Comparison of ENCODE assay signal across 12 cellular contexts in the genomic region with DNA sequence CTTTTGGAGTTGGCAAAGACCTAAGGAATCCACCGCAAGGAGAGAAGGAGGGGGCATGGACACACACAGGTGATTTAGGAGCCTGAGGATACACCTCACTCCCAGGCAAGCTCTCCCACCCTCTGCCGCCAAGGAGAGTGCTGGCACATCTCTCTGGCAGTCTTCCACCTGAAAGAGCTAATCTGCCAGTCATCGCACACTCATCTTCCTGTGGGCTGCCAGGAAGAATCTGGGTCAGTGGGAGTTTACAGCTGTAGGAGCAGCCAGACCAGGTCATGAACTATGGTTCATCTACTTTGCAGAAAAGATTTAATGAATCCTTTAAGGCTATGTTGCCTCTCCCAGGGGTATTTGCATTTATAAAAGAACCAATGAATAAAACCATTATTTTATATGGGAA.
DNase-seq lines count a peak whose midpoint lies in the region; ATAC-seq, FAIRE-seq and TF ChIP-seq lines count a peak whose summit lies in the region.
"Had no signal": no experiment of that assay in that cellular context is flagged by ENCODE, and none has a peak within 500 bp of the region (broad histone marks: within the 10 kb centered on the region; RNA-seq: fewer than 3 reads in every experiment).

No MANE protein-coding gene starts in this region.

- H3K9ac ChIP-seq in mammary epithelial cell (ENCODE audit: insufficient read depth, low read length) (no peak overlapping the region), mesenchymal stem cell (ENCODE audit: low read length) (no peak overlapping the region)

- H3K27me3 ChIP-seq in mammary epithelial cell (ENCODE audit: insufficient read depth, low read length) (no peaks in the 10 kb centered on the region), mesenchymal stem cell (ENCODE audit: control insufficient read depth in 1 of 2, insufficient read depth in 1 of 2, low read length in 2 of 2) (no peaks in the 10 kb centered on the region)

- H3K27me3 Mint-ChIP-seq in activated T-cell treated with anti-CD3 and anti-CD28 coated beads, Interleukin-2, amount 50 U/mL, for 72 hours (ENCODE audit: low read depth) = no peaks in the 10 kb centered on the region

- in situ Hi-C loops in mammary epithelial cell (cut with MboI; ENCODE audit: low sequenced_read_pairs in 2 of 2) = no loop called here

- POLR2A ChIA-PET in A549 (lab: Yijun Ruan, JAX) = no interaction called here

- no peaks in the 10 kb centered on the region for H3K9me3 Mint-ChIP-seq in activated T-cell treated with anti-CD3 and anti-CD28 coated beads, Interleukin-2, amount 50 U/mL, for 72 hours
- H3K9me3 Mint-ChIP-seq: activated T-cell treated with anti-CD3 and anti-CD28 coated beads, Interleukin-2, amount 50 U/mL, for 24 hours; CD14-positive monocyte; stimulated activated naive B cell treated with anti-CD40 and anti-IgM and Interleukin-4, amounts not matched to agents 10 μg/mL and 1 μg/mL and 100 μg/mL, for 72 hours had no signal

- peak overlapping the region; percentile 88 for H2BK120ac ChIP-seq in mesenchymal stem cell (ENCODE audit: low read depth, low read length)

- no peak overlapping the region for H3K4me3 Mint-ChIP-seq in activated T-cell treated with anti-CD3 and anti-CD28 coated beads, Interleukin-2, amount 50 U/mL, for 72 hours
- H3K4me3 Mint-ChIP-seq: activated T-cell treated with anti-CD3 and anti-CD28 coated beads, Interleukin-2, amount 50 U/mL, for 24 hours; CD14-positive monocyte; stimulated activated naive B cell treated with anti-CD40 and anti-IgM and Interleukin-4, amounts not matched to agents 10 μg/mL and 1 μg/mL and 100 μg/mL, for 72 hours had no signal

- dilution Hi-C loops in mammary epithelial cell (cut with HindIII; ENCODE audit: low sequenced_read_pairs) = no loop called here

- peak overlapping the region; percentile 67 for H2AK5ac ChIP-seq in mesenchymal stem cell (ENCODE audit: low read length, severe bottlenecking)

- H2AFZ ChIP-seq in mammary epithelial cell (ENCODE audit: low read depth, low read length) (no peak overlapping the region), mesenchymal stem cell (ENCODE audit: low read depth, low read length) (no peak overlapping the region)

- FAIRE-seq in A549 (lab: Jason Lieb, UNC) = no peak

- H3K9me3 ChIP-seq in A549 = no peaks in the 10 kb centered on the region
- H3K9me3 ChIP-seq in mammary epithelial cell (replicated peaks; ENCODE audit: insufficient read depth, low read length) = no peaks in the 10 kb centered on the region
- H3K9me3 ChIP-seq in mesenchymal stem cell (ENCODE audit: control insufficient read depth, low read length) = peaks cover 8% of the 10 kb centered on the region

- peak overlapping the region; percentile 91 to 93 for H2BK12ac ChIP-seq in mesenchymal stem cell (ENCODE audit: low read length in 2 of 2)

- H3K18ac ChIP-seq in mesenchymal stem cell (ENCODE audit: low read depth in 1 of 2, low read length in 2 of 2) = peak overlapping the region; percentile 23 to 40

- CTCF ChIA-PET in A549 (lab: Yijun Ruan, JAX) = interaction anchor here (1.1 to 7.7 kb wide), 14 partner anchors 9 to 307 kb away, joined by 3 to 76 read pairs (median 6); partner anchors contain the start of gene TSC22D2
- CTCF ChIA-PET in mammary epithelial cell (lab: Charles Lee; ENCODE audit: low non-redundant PET) = interaction anchor here (0.6 to 2.1 kb wide), 3 partner anchors 172 to 270 kb away, joined by 5 to 8 read pairs (median 7); no protein-coding TSS in a partner anchor

- H4K8ac ChIP-seq in mesenchymal stem cell (ENCODE audit: low read length) = peak overlapping the region; percentile 33

- 68% methylated on average over 3 of the region's 3 CpGs for WGBS in A549 (ENCODE audit: missing lambda C conversion rate)
- WGBS in mammary epithelial cell (ENCODE audit: low coverage, missing lambda C conversion rate) = 3% methylated on average over 3 of the region's 3 CpGs
- 81% methylated on average over 2 of the region's 3 CpGs for WGBS in mesenchymal stem cell

- TF ChIP-seq POLR2A in A549 (IDR thresholded peaks at IDR 0.05; ENCODE audit: low read length) = no peak

- H3K36me3 Mint-ChIP-seq in activated T-cell treated with anti-CD3 and anti-CD28 coated beads, Interleukin-2, amount 50 U/mL, for 72 hours (ENCODE audit: insufficient read depth in 2 of 2) = no peaks in the 10 kb centered on the region
- H3K36me3 Mint-ChIP-seq: CD14-positive monocyte; stimulated activated naive B cell treated with anti-CD40 and anti-IgM and Interleukin-4, amounts not matched to agents 10 μg/mL and 1 μg/mL and 100 μg/mL, for 72 hours had no signal

- H3K4me1 ChIP-seq in A549 = peaks cover 6% of the 10 kb centered on the region; the same call in 1 of the 3 replicates
- peaks cover 50% of the 10 kb centered on the region for H3K4me1 ChIP-seq in mammary epithelial cell (ENCODE audit: insufficient read depth, low read length)
- peaks cover 9% of the 10 kb centered on the region for H3K4me1 ChIP-seq in mesenchymal stem cell (ENCODE audit: control insufficient read depth, insufficient read depth, low read depth, low read length)

- TF ChIP-seq CTCF in A549 (IDR thresholded peaks at IDR 0.05) (no peak), mammary epithelial cell (conservative IDR thresholded peaks at IDR 0.05 in 1 of 2, IDR thresholded peaks at IDR 0.05 in 1 of 2; ENCODE audit: extremely low read depth in 1 of 2, insufficient read depth in 1 of 2, low read depth in 1 of 2, low read length in 2 of 2) (no peak)

- H3K23ac ChIP-seq in mesenchymal stem cell (ENCODE audit: low read length in 2 of 2) = no peak overlapping the region

- H3K4me2 ChIP-seq in A549 = no peak overlapping the region
- H3K4me2 ChIP-seq in mammary epithelial cell (ENCODE audit: insufficient read depth, low read depth, low read length) = peak overlapping the region; percentile 71
- H3K4me2 ChIP-seq in mesenchymal stem cell (ENCODE audit: low read length, poor library complexity, severe bottlenecking) = no peak overlapping the region

- no peaks in the 10 kb centered on the region for H3K4me1 Mint-ChIP-seq in activated T-cell treated with anti-CD3 and anti-CD28 coated beads, Interleukin-2, amount 50 U/mL, for 72 hours (ENCODE audit: low read depth)

- peak overlapping the region in 1 of 2 experiments; percentile 23 for H3K14ac ChIP-seq in mesenchymal stem cell (ENCODE audit: low read length in 2 of 2)

- no peak overlapping the region for H3K4me3 ChIP-seq in A549
- H3K4me3 ChIP-seq in mammary epithelial cell (replicated peaks in 1 of 3; ENCODE audit: insufficient read depth in 1 of 3, low read depth in 2 of 3, low read length in 3 of 3) = no peak overlapping the region
- no peak overlapping the region for H3K4me3 ChIP-seq in mesenchymal stem cell (ENCODE audit: insufficient read depth in 1 of 2, low read depth in 1 of 2, low read length in 2 of 2)

- H3K79me2 ChIP-seq in mammary epithelial cell (ENCODE audit: insufficient read depth, low read length) = peaks cover 4% of the 10 kb centered on the region

- no TSS peak for BruUV-seq in mammary epithelial cell (replicated peaks; lab: Mats Ljungman, UMichigan)

- no peak overlapping the region for H2BK5ac ChIP-seq in mesenchymal stem cell (ENCODE audit: low read depth, low read length, poor library complexity, severe bottlenecking)

- ATAC-seq in A549 = no peak
- ATAC-seq in activated T-cell treated with anti-CD3 and anti-CD28 coated beads, Interleukin-2, amount 50 U/mL, for 72 hours (replicated peaks in 1 of 2) = no peak
- ATAC-seq: stimulated activated naive B cell treated with anti-CD40 and anti-IgM and Interleukin-4, amounts not matched to agents 10 μg/mL and 1 μg/mL and 100 μg/mL, for 72 hours had no signal

- H2BK15ac ChIP-seq in mesenchymal stem cell (ENCODE audit: low read depth, poor library complexity, severe bottlenecking) = peak overlapping the region; percentile 87

- no peaks in the 10 kb centered on the region for H3K36me3 ChIP-seq in mammary epithelial cell (ENCODE audit: insufficient read depth, low read length)
- H3K36me3 ChIP-seq in mesenchymal stem cell (ENCODE audit: control insufficient read depth in 1 of 2, insufficient read depth in 2 of 2, low read depth in 1 of 2, low read length in 2 of 2) = no peaks in the 10 kb centered on the region

- no peak overlapping the region for H3K27ac Mint-ChIP-seq in activated T-cell treated with anti-CD3 and anti-CD28 coated beads, Interleukin-2, amount 50 U/mL, for 72 hours
- H3K27ac Mint-ChIP-seq: activated T-cell treated with anti-CD3 and anti-CD28 coated beads, Interleukin-2, amount 50 U/mL, for 24 hours; stimulated activated naive B cell treated with anti-CD40 and anti-IgM and Interleukin-4, amounts not matched to agents 10 μg/mL and 1 μg/mL and 100 μg/mL, for 72 hours had no signal

- peaks cover 13% of the 10 kb centered on the region for H3K79me1 ChIP-seq in mesenchymal stem cell (replicated peaks; ENCODE audit: low read length, poor library complexity, severe bottlenecking)

- peak overlapping the region; percentile 73 for H4K91ac ChIP-seq in mesenchymal stem cell (ENCODE audit: low read length)

- TF ChIP-seq RAD21 in A549 (conservative IDR thresholded peaks at IDR 0.05 in 1 of 2, IDR thresholded peaks at IDR 0.05 in 1 of 2) = no peak

- no peaks in the 10 kb centered on the region for H4K20me1 ChIP-seq in mammary epithelial cell (ENCODE audit: insufficient read depth, low read length)

- H3K4ac ChIP-seq in mesenchymal stem cell (ENCODE audit: low read depth in 1 of 2, low read length in 2 of 2) = peak overlapping the region; percentile 87 to 90

- DNase-seq in A549 (ENCODE audit: low read depth in 1 of 2, low spot score in 1 of 2) (peak in 1 of 2 experiments; percentile 10), LoVo (ENCODE audit: low spot score) (peak; percentile 52), mammary epithelial cell (peak; percentile 94), mesenchymal stem cell (peak; percentile 31), NCI-H526 (lab: John Stamatoyannopoulos, UW) (no peak), NCI-H69 (lab: John Stamatoyannopoulos, UW) (no peak)
- no peak for DNase-seq in activated T-cell treated with anti-CD3 and anti-CD28 coated beads, Interleukin-2, amount 50 U/mL, for 72 hours
- DNase-seq in activated T-cell treated with anti-CD3 and anti-CD28 coated beads, Interleukin-2, amount 50 U/mL, for 48 hours = no peak
- DNase-seq: activated T-cell treated with anti-CD3 and anti-CD28 coated beads, Interleukin-2, amount 50 U/mL, for 24 hours; NCI-H2107; stimulated activated naive B cell treated with anti-CD40 and anti-IgM and Interleukin-4, amounts not matched to agents 10 μg/mL and 1 μg/mL and 100 μg/mL, for 72 hours had no signal

- TF ChIP-seq EP300 in A549 (IDR thresholded peaks at IDR 0.05) = no peak

- H3K27ac ChIP-seq in A549 (no peak overlapping the region), mammary epithelial cell (ENCODE audit: insufficient read depth, low read depth, low read length) (no peak overlapping the region), mesenchymal stem cell (ENCODE audit: low read length, poor library complexity, severe bottlenecking) (peak overlapping the region; percentile 18)

- intact Hi-C loops in mammary epithelial cell (cut with micrococcal nuclease) = loop anchor here (2.0 kb wide), 1 partner anchor 107 kb away; no protein-coding TSS in a partner anchor

TF ChIP-seq in A549, 52 proteins besides CTCF, POLR2A, EP300 and RAD21 (continues in another document):
- TF ChIP-seq CEBPB (IDR thresholded peaks at IDR 0.05) (no peak), HEYL (CRISPR knock-in tag; IDR thresholded peaks at IDR 0.05) (no peak), HOXB5 (CRISPR knock-in tag; IDR thresholded peaks at IDR 0.05) (no peak), ZC3H11A (IDR thresholded peaks at IDR 0.05) (no peak), FOSB (CRISPR knock-in tag; IDR thresholded peaks at IDR 0.05) (no peak)

Comparison
In these comparisons a context has a peak if more than half of its experiments do, and no peak if none do; other contexts are left out.
1. DNase-seq: peak in LoVo (single experiment), mammary epithelial cell (single experiment) and mesenchymal stem cell (single experiment); none in activated T-cell treated with anti-CD3 and anti-CD28 coated beads, Interleukin-2, amount 50 U/mL, for 72 hours (0 of 2), NCI-H526 (0 of 2), activated T-cell treated with anti-CD3 and anti-CD28 coated beads, Interleukin-2, amount 50 U/mL, for 48 hours (0 of 2) and NCI-H69 (single experiment).